ENCODE assay signal across 28 cellular contexts in genomic region chr2:41355794-41356193, GRCh38.
"Had no signal": no experiment of that assay in that cellular context is flagged by ENCODE, and none has a peak within 500 bp of the region (broad histone marks: within the 10 kb centered on the region; RNA-seq: fewer than 3 reads in every experiment).

No MANE protein-coding gene starts in this region.

- H3K27ac ChIP-seq: colonic mucosa, coronary artery, dorsolateral prefrontal cortex, epithelial cell of prostate, esophagus muscularis mucosa, esophagus squamous epithelium, foreskin keratinocyte, gastrocnemius medialis, gastroesophageal sphincter, heart left ventricle, heart right ventricle had no signal

- DNase-seq: colonic mucosa; cortex of kidney; dermis blood vessel endothelial cell; dorsolateral prefrontal cortex; effector CD4-positive, alpha-beta T cell; effector CD8-positive, alpha-beta T cell; effector memory CD4-positive, alpha-beta T cell; effector memory CD8-positive, alpha-beta T cell; endodermal cell; erythroblast; esophagus squamous epithelium; foreskin fibroblast; foreskin keratinocyte; foreskin melanocyte; gastrocnemius medialis; glutamatergic neuron; head of caudate nucleus; heart left ventricle; heart right ventricle had no signal

- H3K4me1 ChIP-seq: colonic mucosa, esophagus muscularis mucosa, esophagus squamous epithelium, foreskin keratinocyte, gastrocnemius medialis, gastroesophageal sphincter had no signal

- ATAC-seq: effector memory CD8-positive, alpha-beta T cell; esophagus mucosa; foreskin keratinocyte; gastrocnemius medialis; gastroesophageal sphincter; heart left ventricle; heart right ventricle had no signal

- H3K36me3 ChIP-seq: colonic mucosa, esophagus muscularis mucosa, esophagus squamous epithelium, gastrocnemius medialis, gastroesophageal sphincter, heart left ventricle, heart right ventricle had no signal

- H3K27me3 ChIP-seq: colonic mucosa, esophagus muscularis mucosa, esophagus squamous epithelium, foreskin keratinocyte, gastrocnemius medialis, gastroesophageal sphincter, heart left ventricle, heart right ventricle had no signal

- H3K4me3 ChIP-seq: colonic mucosa, coronary artery, dorsolateral prefrontal cortex, esophagus muscularis mucosa, esophagus squamous epithelium, gastrocnemius medialis, gastroesophageal sphincter, heart left ventricle, heart right ventricle had no signal

- H3K9me3 ChIP-seq: colonic mucosa, esophagus muscularis mucosa, esophagus squamous epithelium, gastrocnemius medialis, gastroesophageal sphincter had no signal

- FAIRE-seq: colon, endometrium, endothelial cell of umbilical vein, frontal cortex had no signal
